In the genomic region with DNA sequence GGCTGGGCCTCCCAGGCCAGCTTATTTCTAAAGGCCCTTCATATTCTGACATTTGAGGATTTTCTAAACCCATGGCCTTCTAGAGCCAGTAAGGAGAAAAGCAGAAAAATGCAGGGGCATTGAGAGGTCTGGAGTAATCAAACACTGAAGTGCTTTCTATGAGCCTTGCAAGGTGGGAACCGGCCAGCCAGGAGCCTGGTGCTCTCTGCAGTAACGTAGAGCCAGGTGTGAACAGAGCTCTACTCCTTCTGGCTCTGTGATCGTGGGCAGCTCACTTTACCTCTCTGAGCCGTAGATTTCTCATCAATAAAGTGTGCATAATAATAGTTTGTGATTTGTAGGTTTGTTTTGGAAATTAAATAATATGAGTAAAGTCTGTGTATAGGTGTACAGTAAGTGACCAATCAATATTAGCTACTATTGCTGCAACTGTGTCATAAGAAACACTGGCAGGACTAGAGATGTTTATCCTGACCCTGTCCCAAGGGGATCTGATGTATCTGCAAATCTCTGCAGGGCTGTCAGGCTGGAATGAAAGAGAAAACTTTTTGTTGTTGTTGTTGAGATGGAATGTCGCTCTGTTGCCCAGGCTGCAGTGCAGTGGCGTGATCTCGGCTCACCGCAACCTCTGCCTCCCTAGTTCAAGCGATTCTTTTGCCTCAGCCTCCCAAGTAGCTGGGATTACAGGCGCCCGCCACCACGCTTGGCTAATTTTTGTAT, we compare ENCODE assay signal across 13 cellular contexts. TPM values are rescaled to one million over a fixed set of nuclear protein-coding genes. Genes with fewer than 3 reads are reported as not detected.
A peak's percentile ranks its signal among the peaks of the same experiment; 100 is the strongest.
DNase-seq lines count a peak whose midpoint lies in the region; ATAC-seq and TF ChIP-seq lines count a peak whose summit lies in the region.
"Had no signal": no experiment of that assay in that cellular context is flagged by ENCODE, and none has a peak within 500 bp of the region (broad histone marks: within the 10 kb centered on the region; RNA-seq: fewer than 3 reads in every experiment).

No MANE protein-coding gene starts in this region.

- no peak overlapping the region for H3K27ac Mint-ChIP-seq in activated naive CD4-positive, alpha-beta T cell treated with anti-CD3 and anti-CD28 coated beads, Interleukin-2, amount 50 U/mL, for 72 hours
- H3K27ac Mint-ChIP-seq: B cell had no signal

- H3K27me3 ChIP-seq in adrenal gland, result no peaks in the 10 kb centered on the region
- no peaks in the 10 kb centered on the region for H3K27me3 ChIP-seq in psoas muscle (ENCODE audit: insufficient read depth in 3 of 3, low read length in 2 of 3)

- no peaks in the 10 kb centered on the region for H3K36me3 Mint-ChIP-seq in activated naive CD4-positive, alpha-beta T cell treated with anti-CD3 and anti-CD28 coated beads, Interleukin-2, amount 50 U/mL, for 72 hours

- H3K4me1 ChIP-seq in adrenal gland (replicated peaks in 1 of 2) (peaks cover 85 to 92% of the 10 kb centered on the region in 2 donors), psoas muscle (peaks cover 88% of the 10 kb centered on the region)

- H3K27ac ChIP-seq in adrenal gland, result peak overlapping the region; percentile 64 to 99 (median 96)
- peak overlapping the region; percentile 89 for H3K27ac ChIP-seq in psoas muscle

- no peaks in the 10 kb centered on the region for H3K9me3 ChIP-seq in adrenal gland (replicated peaks in 1 of 3)
- H3K9me3 ChIP-seq in psoas muscle, result no peaks in the 10 kb centered on the region

- peak overlapping the region; percentile 12 for H3K4me3 ChIP-seq in AG09309 (ENCODE audit: control insufficient read depth, low read depth, low read length)
- H3K4me3 ChIP-seq in adrenal gland, result peak overlapping the region in 3 of 4 donors; percentile 19 to 62 (median 49)
- peak overlapping the region; percentile 77 for H3K4me3 ChIP-seq in fibroblast of villous mesenchyme (ENCODE audit: low read depth, low read length)
- H3K4me3 ChIP-seq in psoas muscle, result peak overlapping the region; percentile 49
- H3K4me3 ChIP-seq: K562 had no signal

- H3K36me3 ChIP-seq in adrenal gland (replicated peaks in 1 of 2), result peaks cover 0 to 4% of the 10 kb centered on the region in 2 donors
- peaks cover 0 to 2% of the 10 kb centered on the region in 2 donors for H3K36me3 ChIP-seq in psoas muscle (ENCODE audit: insufficient read depth in 1 of 2, low read depth in 1 of 2)

- TF ChIP-seq CTCF in AG09309 (IDR thresholded peaks at IDR 0.05; ENCODE audit: control insufficient read depth, insufficient read depth, low read depth, low read length, missing control alignments) (no peak), adrenal gland (IDR thresholded peaks at IDR 0.05) (no peak), fibroblast of villous mesenchyme (IDR thresholded peaks at IDR 0.05; ENCODE audit: insufficient read depth, low read depth, low read length) (no peak), psoas muscle (IDR thresholded peaks at IDR 0.05) (no peak)

- H3K9me3 Mint-ChIP-seq in activated naive CD4-positive, alpha-beta T cell treated with anti-CD3 and anti-CD28 coated beads, Interleukin-2, amount 50 U/mL, for 72 hours, result no peaks in the 10 kb centered on the region

- intact Hi-C loops in adrenal gland (cut with DNase I) (no loop called here), psoas muscle (cut with DNase I) (no loop called here), left colon (cut with DNase I, micrococcal nuclease) (no loop called here)

- 48 to 57% (median 53%) methylated on average over 12 of the region's 12 CpGs for WGBS in adrenal gland, 4 donors
- 70 to 74% (median 71%) methylated on average over 12 of the region's 12 CpGs for WGBS in psoas muscle, 3 donors

- ATAC-seq in psoas muscle (no peak), left colon (no peak)
- no peak for ATAC-seq in activated naive CD4-positive, alpha-beta T cell treated with anti-CD3 and anti-CD28 coated beads, Interleukin-2, amount 50 U/mL, for 72 hours
- ATAC-seq: K562 had no signal

- DNase-seq in AG09309 (ENCODE audit: low read depth) (no peak), adrenal gland (no peak), fibroblast of villous mesenchyme (ENCODE audit: low read depth) (no peak), psoas muscle (no peak), NCI-H345 (lab: John Stamatoyannopoulos, UW) (no peak), left colon (no peak)
- no peak for DNase-seq in activated naive CD4-positive, alpha-beta T cell treated with anti-CD3 and anti-CD28 coated beads, Interleukin-2, amount 50 U/mL, for 72 hours (ENCODE audit: low spot score in 2 of 2)
- no peak for DNase-seq in stimulated activated naive CD4-positive, alpha-beta T cell treated with Interleukin-2 at 50 U/mL for 16 hours (lab: John Stamatoyannopoulos, UW)
- DNase-seq: activated CD4-positive, alpha-beta T cell treated with anti-CD3 and anti-CD28 coated beads for 4 hours; activated gamma-delta T cell treated with Interleukin-2 at 50 U/mL for 16 hours; SHP77 had no signal

- TF ChIP-seq POLR2A in adrenal gland (IDR thresholded peaks at IDR 0.05), result peak in 1 of 2 donors; percentile 3

RNA-seq across cellular contexts. Expression of gene SYNPO, which starts 2.7 kb away (rescaled TPM):
- total RNA-seq in adrenal gland (100 to 1,000 TPM in 5 of 8 donors, 10 to 100 TPM in 3; 86.8 to 293 (median 151) TPM), fibroblast of villous mesenchyme (7.3 and 10.6 TPM in 2 replicates), psoas muscle (100 to 1,000 TPM; 447 to 745 (median 673) TPM), left colon (10 to 100 TPM; 43.6 to 73.9 TPM)
- polyA plus RNA-seq in adrenal gland (100 to 1,000 TPM in 2 of 3 donors, 10 to 100 TPM in 1; 59.4 to 254 (median 108) TPM), psoas muscle (100 to 1,000 TPM; 136 to 855 (median 503) TPM)
- under 1 TPM; 0.18 to 0.53 TPM for total RNA-seq in activated naive CD4-positive, alpha-beta T cell treated with anti-CD3 and anti-CD28 coated beads, Interleukin-2, amount 50 U/mL, for 72 hours

RNA-seq across cellular contexts. Expression of gene MYOZ3, which starts 17.9 kb away (rescaled TPM):
- total RNA-seq in adrenal gland (1 to 10 TPM in 1 of 8 donors, under 1 TPM in 6, not detected in 1; 0.12 to 1.9 (median 0.42) TPM), fibroblast of villous mesenchyme (under 0.01 TPM in 2 replicates), psoas muscle (100 to 1,000 TPM in 1 of 4 donors, 10 to 100 TPM in 3; 29.7 to 110 (median 31.7) TPM), left colon (1 to 10 TPM in 1 of 2 donors, under 1 TPM in 1; 0.31 to 1.1 TPM)
- polyA plus RNA-seq in adrenal gland (1 to 10 TPM in 1 of 3 donors, under 1 TPM in 2; 0.16 to 1.4 (median 0.51) TPM), psoas muscle (10 to 100 TPM in 2 of 3 donors, 1 to 10 TPM in 1; 3.0 to 14.5 (median 14.5) TPM)
- under 1 TPM; 0.09 to 0.49 TPM for total RNA-seq in activated naive CD4-positive, alpha-beta T cell treated with anti-CD3 and anti-CD28 coated beads, Interleukin-2, amount 50 U/mL, for 72 hours
- total RNA-seq: B cell, K562 had no signal
- polyA plus RNA-seq: K562 had no signal

RNA-seq across cellular contexts. Expression of gene RBM22, which starts 57.7 kb away (rescaled TPM):
- total RNA-seq in adrenal gland, result 10 to 100 TPM; 28.6 to 80.4 (median 38.5) TPM
- polyA plus RNA-seq in adrenal gland, result 10 to 100 TPM; 30.4 to 43.7 (median 41.3) TPM
- total RNA-seq in fibroblast of villous mesenchyme, result 18.7 and 29.8 TPM in 2 replicates
- 10 to 100 TPM; 23.5 to 28.6 (median 27.3) TPM for total RNA-seq in psoas muscle
- polyA plus RNA-seq in psoas muscle, result 10 to 100 TPM; 17.2 to 29.9 (median 21.1) TPM
- 100 to 1,000 TPM in 1 of 2 donors, 10 to 100 TPM in 1; 62.0 to 104 TPM for total RNA-seq in activated naive CD4-positive, alpha-beta T cell treated with anti-CD3 and anti-CD28 coated beads, Interleukin-2, amount 50 U/mL, for 72 hours
- total RNA-seq in left colon, result 10 to 100 TPM; 29.3 to 39.5 TPM

Comparison
In these comparisons a context has a peak if more than half of its experiments do, and no peak if none do; other contexts are left out.
1. H3K4me3 ChIP-seq: peak in every context shown above with its lines; median percentile 77 in fibroblast of villous mesenchyme; 49 in adrenal gland; 49 in psoas muscle; 12 in AG09309.
2. RNA of gene MYOZ3, which starts 17.9 kb away (total RNA-seq): 29.7 to 110 TPM in psoas muscle; 0.31 to 1.1 TPM in left colon, 0.09 to 0.49 TPM in activated naive CD4-positive, alpha-beta T cell treated with anti-CD3 and anti-CD28 coated beads, Interleukin-2, amount 50 U/mL, for 72 hours, 0.12 to 1.9 TPM in adrenal gland and under 0.01 TPM in fibroblast of villous mesenchyme; every median in the first group is over 10 times any median in the second.